ENCODE assay signal across 8 cellular contexts in genomic region chr3:126259411-126260391, GRCh38.
DNase-seq lines count a peak whose midpoint lies in the region; ATAC-seq and TF ChIP-seq lines count a peak whose summit lies in the region.

No MANE protein-coding gene starts in this region.

- H3K36me3 Mint-ChIP-seq in activated T-cell treated with anti-CD3 and anti-CD28 coated beads, Interleukin-2, amount 50 U/mL, for 72 hours (ENCODE audit: insufficient read depth in 2 of 2): peaks cover 2% of the 10 kb centered on the region in 2 donors

- no peak overlapping the region for H3K27ac Mint-ChIP-seq in activated T-cell treated with anti-CD3 and anti-CD28 coated beads, Interleukin-2, amount 50 U/mL, for 72 hours

- no peaks in the 10 kb centered on the region for H3K9me3 ChIP-seq in cardiac muscle cell (ENCODE audit: low read depth)
- no peaks in the 10 kb centered on the region for H3K9me3 ChIP-seq in skeletal muscle satellite cell (replicated peaks; ENCODE audit: low read length)

- H3K9ac ChIP-seq in skeletal muscle satellite cell (ENCODE audit: low read depth, low read length): no peak overlapping the region

- ATAC-seq in activated T-cell treated with anti-CD3 and anti-CD28 coated beads, Interleukin-2, amount 50 U/mL, for 72 hours (replicated peaks in 1 of 2): no peak
- no peak for ATAC-seq in HG02840 (IDR thresholded peaks at IDR 0.05; ENCODE audit: low FRiP score, unreplicated experiment)
- ATAC-seq in GM19397 (IDR thresholded peaks at IDR 0.05; ENCODE audit: unreplicated experiment): no peak

- peaks cover 21% of the 10 kb centered on the region for H3K4me1 Mint-ChIP-seq in activated T-cell treated with anti-CD3 and anti-CD28 coated beads, Interleukin-2, amount 50 U/mL, for 72 hours (ENCODE audit: low read depth)

- H3K4me1 ChIP-seq in cardiac muscle cell (ENCODE audit: low read depth): no peaks in the 10 kb centered on the region
- peaks cover 6% of the 10 kb centered on the region for H3K4me1 ChIP-seq in skeletal muscle satellite cell (ENCODE audit: control insufficient read depth, insufficient read depth, low read length)

- TF ChIP-seq CTCF in cardiac muscle cell (IDR thresholded peaks at IDR 0.05; ENCODE audit: low read depth, low read length): peak; percentile 73

- H3K4me3 Mint-ChIP-seq in activated T-cell treated with anti-CD3 and anti-CD28 coated beads, Interleukin-2, amount 50 U/mL, for 72 hours: peak overlapping the region in 1 of 2 donors; percentile 24

- H3K36me3 ChIP-seq in cardiac muscle cell: no peaks in the 10 kb centered on the region
- H3K36me3 ChIP-seq in skeletal muscle satellite cell (ENCODE audit: insufficient read depth, low read length): no peaks in the 10 kb centered on the region

- H3K4me3 ChIP-seq in cardiac muscle cell (no peak overlapping the region), skeletal muscle satellite cell (ENCODE audit: low read length) (peak overlapping the region; percentile 54)

- H3K4me2 ChIP-seq in skeletal muscle satellite cell (ENCODE audit: low read length): peak overlapping the region; percentile 79

- DNase-seq in activated T-cell treated with anti-CD3 and anti-CD28 coated beads, Interleukin-2, amount 50 U/mL, for 72 hours: peak; percentile 27 to 31
- DNase-seq in activated T-cell treated with anti-CD3 and anti-CD28 coated beads, Interleukin-2, amount 50 U/mL, for 1 hour: no peak
- DNase-seq in SW480 (ENCODE audit: low spot score) (peak; percentile 17), cardiac muscle cell (ENCODE audit: low read depth in 1 of 2, low spot score in 1 of 2) (peak; percentile 63 to 64)
- DNase-seq in activated CD8-positive, alpha-beta memory T cell treated with anti-CD3 and anti-CD28 coated beads, Interleukin-2, amount 50 U/mL, for 4 hours: no peak

- H3K27me3 ChIP-seq in cardiac muscle cell (no peaks in the 10 kb centered on the region), skeletal muscle satellite cell (ENCODE audit: control insufficient read depth, insufficient read depth, low read length) (no peaks in the 10 kb centered on the region)

- peaks cover 23% of the 10 kb centered on the region for H3K27me3 Mint-ChIP-seq in activated T-cell treated with anti-CD3 and anti-CD28 coated beads, Interleukin-2, amount 50 U/mL, for 72 hours (ENCODE audit: low read depth)

- H3K27ac ChIP-seq in cardiac muscle cell: no peak overlapping the region

- no peaks in the 10 kb centered on the region for H3K9me3 Mint-ChIP-seq in activated T-cell treated with anti-CD3 and anti-CD28 coated beads, Interleukin-2, amount 50 U/mL, for 72 hours

Comparison
In these comparisons a context has a peak if more than half of its experiments do, and no peak if none do; other contexts are left out.
1. DNase-seq: peak in activated T-cell treated with anti-CD3 and anti-CD28 coated beads, Interleukin-2, amount 50 U/mL, for 72 hours (2 of 2), SW480 (single experiment) and cardiac muscle cell (2 of 2); none in activated T-cell treated with anti-CD3 and anti-CD28 coated beads, Interleukin-2, amount 50 U/mL, for 1 hour (single experiment) and activated CD8-positive, alpha-beta memory T cell treated with anti-CD3 and anti-CD28 coated beads, Interleukin-2, amount 50 U/mL, for 4 hours (single experiment).